Comparison of ENCODE assay signal across 11 cellular contexts in genomic region chr11:47611240-47611863, GRCh38. TPM values are rescaled to one million over a fixed set of nuclear protein-coding genes. Genes with fewer than 3 reads are reported as not detected.
DNase-seq lines count a peak whose midpoint lies in the region; ATAC-seq and TF ChIP-seq lines count a peak whose summit lies in the region.
"Had no signal": no experiment of that assay in that cellular context is flagged by ENCODE, and none has a peak within 500 bp of the region (broad histone marks: within the 10 kb centered on the region; RNA-seq: fewer than 3 reads in every experiment).

No MANE protein-coding gene starts in this region.

- H2AFZ ChIP-seq in OCI-LY1 (ENCODE audit: low read length) = no peak overlapping the region

- TF ChIP-seq CTCF in OCI-LY1 (IDR thresholded peaks at IDR 0.05; ENCODE audit: low read length) = no peak

- H3K4me2 ChIP-seq in OCI-LY1 (ENCODE audit: low read length) = 0 out of 2 replicates have a peak overlapping the region, but pooled peaks have one; percentile 20

- intact Hi-C loops in posterior vena cava (cut with DNase I) = no loop called here

- no peaks in the 10 kb centered on the region for H4K20me1 ChIP-seq in OCI-LY1 (ENCODE audit: insufficient read depth, low read length)

- no peaks in the 10 kb centered on the region for H3F3A ChIP-seq in OCI-LY1 (ENCODE audit: insufficient read depth, low read length)

- peaks cover 13% of the 10 kb centered on the region for H3K4me1 ChIP-seq in OCI-LY1 (ENCODE audit: insufficient read depth, low read length, severe bottlenecking)

- peak; percentile 72 for ATAC-seq in GM19324 (IDR thresholded peaks at IDR 0.05; ENCODE audit: low FRiP score, unreplicated experiment)
- ATAC-seq in HG02943 (IDR thresholded peaks at IDR 0.05; ENCODE audit: low read depth, unreplicated experiment) = peak; percentile 79

- H3K27ac ChIP-seq in OCI-LY1 (ENCODE audit: low read depth, low read length, poor library complexity, severe bottlenecking) = no peak overlapping the region

- no peak overlapping the region for H3K4me3 ChIP-seq in OCI-LY1 (ENCODE audit: low read depth, low read length, poor library complexity, severe bottlenecking)
- H3K4me3 ChIP-seq: lung had no signal

- H3K9ac ChIP-seq in OCI-LY1 (ENCODE audit: low read length) = no peak overlapping the region

- H3K9me2 ChIP-seq in OCI-LY1 (ENCODE audit: low read depth, low read length) = no peaks in the 10 kb centered on the region

- peak; percentile 53 for DNase-seq in posterior vena cava (ENCODE audit: low spot score)
- no peak for DNase-seq in AG08395 (ENCODE audit: low spot score)
- DNase-seq in NCI-H1105 (lab: John Stamatoyannopoulos, UW) = no peak
- no peak for DNase-seq in stimulated activated CD4-positive, alpha-beta T cell treated with anti-CD3 and anti-CD28 coated beads, Interleukin-1b, Interleukin-23, amount 100 ng/mL, for 48 hours
- no peak for DNase-seq in cerebellum (ENCODE audit: low spot score)
- DNase-seq: activated CD4-positive, CD25-positive, alpha-beta regulatory T cell; stimulated activated CD4-positive, alpha-beta T cell treated with anti-CD3 and anti-CD28 coated beads, Interleukin-4, amount 100 ng/mL, for 4 hours had no signal

- no peaks in the 10 kb centered on the region for H3K27me3 ChIP-seq in OCI-LY1 (ENCODE audit: insufficient read depth, low read length)

- H3K79me2 ChIP-seq in OCI-LY1 (ENCODE audit: insufficient read depth, low read length) = no peaks in the 10 kb centered on the region

- no peaks in the 10 kb centered on the region for H3K9me3 ChIP-seq in OCI-LY1 (ENCODE audit: low read length)

- no peaks in the 10 kb centered on the region for H3K36me3 ChIP-seq in OCI-LY1 (ENCODE audit: insufficient read depth, low read length)

RNA-seq across cellular contexts. Expression of gene C1QTNF4, which starts 17.1 kb away (rescaled TPM):
- total RNA-seq in posterior vena cava = 1 to 10 TPM; 2.0 to 7.1 TPM
- 17.7 TPM for total RNA-seq in cerebellum

RNA-seq across cellular contexts. Expression of gene FAM180B, which starts 24.9 kb away (rescaled TPM):
- total RNA-seq in posterior vena cava (1 to 10 TPM; 3.4 to 7.2 TPM), cerebellum (not detected)

RNA-seq across cellular contexts. Expression of gene MTCH2, which starts 31.0 kb away (rescaled TPM):
- total RNA-seq in posterior vena cava = 10 to 100 TPM; 56.3 to 63.4 TPM
- total RNA-seq in cerebellum = 57.7 TPM

RNA-seq across cellular contexts. Expression of gene NDUFS3, which starts 32.5 kb away (rescaled TPM):
- total RNA-seq in posterior vena cava (10 to 100 TPM; 65.6 to 70.3 TPM), cerebellum (34.6 TPM)

RNA-seq across cellular contexts. Expression of gene KBTBD4, which starts 32.6 kb away (rescaled TPM):
- total RNA-seq in posterior vena cava (10 to 100 TPM in 1 of 2 donors, 1 to 10 TPM in 1; 9.5 to 12.3 TPM), cerebellum (24.4 TPM)
